ENCODE assay signal across 1 cellular context in genomic region chr10:105844653-105845052, GRCh38.
TF ChIP-seq lines count a peak whose summit lies in the region.

No MANE protein-coding gene starts in this region.

TF ChIP-seq in WTC11, 78 proteins besides CTCF, POLR2A, EP300 and RAD21 (continued from another document):
- TF ChIP-seq AFF4 (CRISPR knock-in tag; IDR thresholded peaks at IDR 0.05; ENCODE audit: borderline replicate concordance) (no peak), NFATC4 (CRISPR knock-in tag; IDR thresholded peaks at IDR 0.05) (no peak), ELF4 (CRISPR knock-in tag; IDR thresholded peaks at IDR 0.05; ENCODE audit: low read depth) (no peak)
TF ChIP-seq in WTC11: peak in this region for 0.
